Comparison of ENCODE assay signal across 1 cellular context in genomic region chr6:135018961-135019360, GRCh38.
TF ChIP-seq lines count a peak whose summit lies in the region.

No MANE protein-coding gene starts in this region.

TF ChIP-seq in GM12878, 131 proteins besides CTCF, POLR2A, EP300 and RAD21 (continued from another document):
- TF ChIP-seq NKRF (conservative IDR thresholded peaks at IDR 0.05): no peak
- no peak for TF ChIP-seq SMARCA5 (IDR thresholded peaks at IDR 0.05)
- no peak for TF ChIP-seq USF2 (IDR thresholded peaks at IDR 0.05; ENCODE audit: borderline replicate concordance, low read depth, low read length)
- no peak for TF ChIP-seq GATAD2B (conservative IDR thresholded peaks at IDR 0.05; ENCODE audit: low read depth)
TF ChIP-seq in GM12878: peak in this region for 0.
